Comparison of ENCODE assay signal across 8 cellular contexts in the genomic region with DNA sequence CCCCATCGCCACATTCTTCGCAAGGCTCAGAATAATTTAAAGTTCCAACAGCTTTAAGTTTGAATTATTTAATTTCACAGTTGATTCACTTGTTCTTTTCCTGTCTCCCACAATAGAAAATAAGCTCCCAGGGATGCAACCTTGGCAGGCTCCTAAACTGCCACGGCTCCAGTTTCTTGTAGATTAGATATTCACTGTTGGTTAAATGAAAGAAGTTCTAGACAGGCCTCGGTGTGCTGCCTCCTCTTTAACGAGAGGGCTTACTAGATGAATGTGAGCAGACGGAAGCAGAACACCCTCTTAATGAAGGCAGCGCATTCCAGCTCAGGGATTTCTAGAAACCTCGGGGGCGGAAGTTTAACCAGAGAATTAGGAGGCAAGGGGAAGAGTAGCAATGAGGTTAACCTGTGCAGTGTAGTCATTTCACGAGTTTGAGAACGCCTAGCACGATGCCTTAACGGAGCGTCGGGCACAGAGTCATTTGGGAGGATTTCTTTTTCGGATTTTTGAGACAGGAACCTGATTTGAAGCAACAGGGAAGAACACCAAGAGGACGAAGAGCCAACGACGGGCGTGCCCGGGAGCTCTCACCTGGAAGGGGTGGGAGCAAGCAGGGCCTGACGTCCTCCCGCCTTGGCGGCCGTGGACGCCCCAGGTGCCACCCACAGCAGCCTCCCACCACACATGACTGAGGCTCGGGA. TPM values are rescaled to one million over a fixed set of nuclear protein-coding genes. Genes with fewer than 3 reads are reported as not detected.
DNase-seq lines count a peak whose midpoint lies in the region; ATAC-seq, FAIRE-seq and TF ChIP-seq lines count a peak whose summit lies in the region.

No MANE protein-coding gene starts in this region.

- CTCF ChIA-PET in Calu3 (lab: Charles Lee): interaction anchor here (0.7 kb wide), 1 partner anchor 296 kb away, joined by 3 read pairs; no protein-coding TSS in a partner anchor

- H3K79me2 ChIP-seq in parathyroid adenoma: peaks cover 19% of the 10 kb centered on the region

- FAIRE-seq in GM19239 (lab: Jason Lieb, UNC): no peak

- H3K27me3 ChIP-seq in adrenal gland: no peaks in the 10 kb centered on the region
- no peaks in the 10 kb centered on the region for H3K27me3 ChIP-seq in left ventricle myocardium inferior (ENCODE audit: low read depth)
- H3K27me3 ChIP-seq in parathyroid adenoma (ENCODE audit: control insufficient read depth, insufficient read depth, low read length): no peaks in the 10 kb centered on the region

- 7 to 8% (median 7%) methylated on average over 26 to 27 of the region's 27 CpGs for WGBS in adrenal gland, 4 donors

- TF ChIP-seq CTCF in Calu3 (IDR thresholded peaks at IDR 0.05; ENCODE audit: unreplicated experiment): no peak
- no peak for TF ChIP-seq CTCF in adrenal gland (IDR thresholded peaks at IDR 0.05)
- no peak for TF ChIP-seq CTCF in left ventricle myocardium inferior (IDR thresholded peaks at IDR 0.05; ENCODE audit: borderline replicate concordance)
- TF ChIP-seq CTCF in parathyroid adenoma (IDR thresholded peaks at IDR 0.05): no peak

- H3K9ac ChIP-seq in parathyroid adenoma: peak overlapping the region; percentile 3

- H3K9me3 Mint-ChIP-seq in Calu3 (ENCODE audit: low read depth, unreplicated experiment): no peaks in the 10 kb centered on the region

- H2AFZ ChIP-seq in parathyroid adenoma: peak overlapping the region; percentile 93

- BruUV-seq in Calu3 (replicated peaks; lab: Mats Ljungman, UMichigan): TSS peak; percentile 68

- intact Hi-C loops in Calu3 (cut with micrococcal nuclease; ENCODE audit: unreplicated experiment): loop anchor here (5.0 kb wide), 2 partner anchors 146 to 501 kb away; no protein-coding TSS in a partner anchor
- intact Hi-C loops in adrenal gland (cut with DNase I): no loop called here
- intact Hi-C loops in left ventricle myocardium inferior (cut with micrococcal nuclease): no loop called here

- H3K4me2 ChIP-seq in parathyroid adenoma (ENCODE audit: low read length): peak overlapping the region; percentile 77

- H3K27ac Mint-ChIP-seq in Calu3 (ENCODE audit: unreplicated experiment): peak overlapping the region; percentile 94

- H3K4me1 Mint-ChIP-seq in Calu3 (ENCODE audit: low read depth, unreplicated experiment): peaks cover 40% of the 10 kb centered on the region

- DNase-seq in Calu3: no peak
- peak; percentile 4 for DNase-seq in GM19239 (ENCODE audit: insufficient read length, low spot score)
- peak; percentile 89 for DNase-seq in NCI-H748 (lab: John Stamatoyannopoulos, UW; ENCODE audit: unreplicated experiment)
- peak in 6 of 7 donors; percentile 19 to 62 (median 30) for DNase-seq in adrenal gland
- no peak for DNase-seq in left ventricle myocardium inferior
- DNase-seq in GOT3 (lab: John Stamatoyannopoulos, UW): no peak

- H3K36me3 ChIP-seq in adrenal gland (replicated peaks in 1 of 2) (no peaks in the 10 kb centered on the region), left ventricle myocardium inferior (peaks cover 6% of the 10 kb centered on the region), parathyroid adenoma (ENCODE audit: control insufficient read depth, insufficient read depth, low read length) (no peaks in the 10 kb centered on the region)

- no peak for TF ChIP-seq POLR2A in adrenal gland (IDR thresholded peaks at IDR 0.05)

- H3K4me3 ChIP-seq in adrenal gland: peak overlapping the region in 3 of 4 donors; percentile 26 to 81 (median 74)
- peak overlapping the region; percentile 84 for H3K4me3 ChIP-seq in left ventricle myocardium inferior
- H3K4me3 ChIP-seq in parathyroid adenoma (ENCODE audit: low read depth, low read length): peak overlapping the region; percentile 90

- no peaks in the 10 kb centered on the region for H3K27me3 Mint-ChIP-seq in Calu3 (ENCODE audit: unreplicated experiment)

- H3K4me1 ChIP-seq in adrenal gland (replicated peaks in 1 of 2) (peaks cover 9 to 42% of the 10 kb centered on the region in 2 donors), left ventricle myocardium inferior (peaks cover 59% of the 10 kb centered on the region), parathyroid adenoma (no peaks in the 10 kb centered on the region)

- H3K9me3 ChIP-seq in adrenal gland (replicated peaks in 1 of 3) (no peaks in the 10 kb centered on the region), left ventricle myocardium inferior (replicated peaks) (no peaks in the 10 kb centered on the region), parathyroid adenoma (ENCODE audit: control insufficient read depth, low read length) (no peaks in the 10 kb centered on the region)

- peaks cover 62% of the 10 kb centered on the region for H3K36me3 Mint-ChIP-seq in Calu3 (ENCODE audit: insufficient read depth, unreplicated experiment)

- peak; percentile 42 for ATAC-seq in HG03175 (IDR thresholded peaks at IDR 0.05; ENCODE audit: unreplicated experiment)

- peak overlapping the region; percentile 97 for H3K4me3 Mint-ChIP-seq in Calu3 (ENCODE audit: low read depth, unreplicated experiment)

- H3K27ac ChIP-seq in adrenal gland (peak overlapping the region; percentile 88 to 96 (median 92)), left ventricle myocardium inferior (replicated peaks) (peak overlapping the region; percentile 95), parathyroid adenoma (peak overlapping the region; percentile 93)

RNA-seq across cellular contexts. Expression of a gene that starts 0.6 kb away (rescaled TPM):
- total RNA-seq in Calu3 (2022) (26.4 and 28.6 TPM in 2 replicates), adrenal gland (10 to 100 TPM in 7 of 8 donors, 1 to 10 TPM in 1; 8.9 to 22.3 (median 15.2) TPM), left ventricle myocardium inferior (11.0 TPM)
- 10 to 100 TPM in 1 of 3 donors, 1 to 10 TPM in 2; 5.2 to 20.2 (median 7.6) TPM for polyA plus RNA-seq in adrenal gland

Comparison
In these comparisons a context has a peak if more than half of its experiments do, and no peak if none do; other contexts are left out.
1. DNase-seq: peak in GM19239 (single experiment), NCI-H748 (single experiment) and adrenal gland (6 of 7); none in Calu3 (single experiment), left ventricle myocardium inferior (single experiment) and GOT3 (single experiment).
2. Peak in every context shown above with its lines, with median percentiles within 50 percentile points of each other: H3K27ac ChIP-seq and H3K4me3 ChIP-seq.